Comparison of ENCODE assay signal across 9 cellular contexts in the genomic region with DNA sequence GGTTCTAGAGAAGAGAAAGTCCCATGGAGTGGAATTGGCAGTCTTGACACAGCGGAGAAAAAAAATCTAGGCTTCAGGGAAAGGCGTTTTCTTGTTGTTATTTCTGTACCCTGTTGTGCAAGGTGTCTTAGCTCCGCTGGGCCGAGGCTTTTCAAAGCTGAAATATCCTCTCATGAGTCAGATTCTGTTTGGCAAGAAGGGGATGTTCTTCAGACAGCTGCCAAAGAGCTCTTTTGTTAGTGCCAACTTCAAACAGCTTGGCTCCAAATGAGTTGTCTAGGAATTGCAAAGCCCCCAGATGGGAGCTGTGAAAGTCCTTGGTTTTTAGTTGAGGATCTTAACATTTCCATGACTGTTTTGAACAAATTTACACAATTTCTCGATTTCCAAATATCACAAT. TPM values are rescaled to one million over a fixed set of nuclear protein-coding genes. Genes with fewer than 3 reads are reported as not detected.
DNase-seq lines count a peak whose midpoint lies in the region; ATAC-seq and TF ChIP-seq lines count a peak whose summit lies in the region.
"Had no signal": no experiment of that assay in that cellular context is flagged by ENCODE, and none has a peak within 500 bp of the region (broad histone marks: within the 10 kb centered on the region; RNA-seq: fewer than 3 reads in every experiment).

No MANE protein-coding gene starts in this region.

- H3K4me1 ChIP-seq in Panc1 (ENCODE audit: control insufficient read depth, insufficient read depth, low read length) = peaks cover 21% of the 10 kb centered on the region
- H3K4me1 ChIP-seq in esophagus squamous epithelium = peaks cover 20 to 45% (median 23%) of the 10 kb centered on the region in 3 donors

- no peak for TF ChIP-seq CTCF in Panc1 (IDR thresholded peaks at IDR 0.05)
- no peak for TF ChIP-seq CTCF in esophagus squamous epithelium (IDR thresholded peaks at IDR 0.05)
- no peak for TF ChIP-seq CTCF in nephron (IDR thresholded peaks at IDR 0.05; ENCODE audit: unreplicated experiment in 3 of 3)

- peaks cover 25% of the 10 kb centered on the region for H3K4me1 Mint-ChIP-seq in nephron

- no TSS peak for BruUV-seq in Panc1 (replicated peaks; lab: Mats Ljungman, UMichigan)

- POLR2A ChIA-PET in Panc1 (lab: Charles Lee) = no interaction called here

- no peaks in the 10 kb centered on the region for H3K9me3 Mint-ChIP-seq in nephron

- CTCF ChIA-PET in Panc1 (lab: Charles Lee) = no interaction called here

- no peak overlapping the region for H3K4me3 ChIP-seq in Panc1 (ENCODE audit: low read depth in 2 of 2, low read length in 2 of 2)
- peak overlapping the region in 2 of 4 donors; percentile 27 to 87 for H3K4me3 ChIP-seq in esophagus squamous epithelium

- H3K4me3 Mint-ChIP-seq in nephron = peak overlapping the region; percentile 91 to 97 (median 92)

- intact Hi-C loops in Panc1 (cut with micrococcal nuclease; ENCODE audit: unreplicated experiment) = no loop called here
- intact Hi-C loops in esophagus squamous epithelium (cut with DNase I) = no loop called here

- H3K27ac ChIP-seq in Panc1 (ENCODE audit: low read length) (peak overlapping the region; percentile 60), esophagus squamous epithelium (peak overlapping the region in 3 of 4 donors; percentile 9 to 59 (median 43))
- H3K27ac ChIP-seq: 22Rv1 had no signal

- H3K27me3 ChIP-seq in Panc1 (ENCODE audit: control insufficient read depth, insufficient read depth, low read length) = no peaks in the 10 kb centered on the region
- H3K27me3 ChIP-seq in esophagus squamous epithelium = no peaks in the 10 kb centered on the region

- in situ Hi-C loops in Panc1 (cut with HindIII; ENCODE audit: low pct_unique_long_range_greater_than_20kb, low sequenced_read_pairs) = no loop called here

- WGBS in esophagus squamous epithelium, 2 donors = 5 to 20% methylated on average over 5 of the region's 5 CpGs

- H3K36me3 Mint-ChIP-seq in nephron (ENCODE audit: low read depth) = peaks cover 32% of the 10 kb centered on the region

- ATAC-seq in Panc1 (no peak), GM18907 (IDR thresholded peaks at IDR 0.05; ENCODE audit: unreplicated experiment) (no peak), GM19023 (IDR thresholded peaks at IDR 0.05; ENCODE audit: unreplicated experiment) (no peak), HG02798 (IDR thresholded peaks at IDR 0.05; ENCODE audit: poor library complexity, unreplicated experiment) (no peak)

- no peaks in the 10 kb centered on the region for H3K9me3 ChIP-seq in Panc1 (ENCODE audit: control insufficient read depth, insufficient read depth, low read depth, low read length)
- no peaks in the 10 kb centered on the region for H3K9me3 ChIP-seq in esophagus squamous epithelium

- no peak for TF ChIP-seq POLR2A in esophagus squamous epithelium (IDR thresholded peaks at IDR 0.05)

- DNase-seq in DMS79 treated with DMSO at 0.1 percent for 48 hours (lab: John Stamatoyannopoulos, UW) = peak; percentile 4
- no peak for DNase-seq in DMS79 (lab: John Stamatoyannopoulos, UW)
- DNase-seq in Panc1 (ENCODE audit: low read depth, low spot score) = no peak
- peak; percentile 3 for DNase-seq in esophagus squamous epithelium (lab: John Stamatoyannopoulos, UW)

- peaks cover 20% of the 10 kb centered on the region for H3K36me3 ChIP-seq in Panc1 (ENCODE audit: control insufficient read depth, insufficient read depth, low read length)
- H3K36me3 ChIP-seq in esophagus squamous epithelium = peaks cover 0 to 37% (median 6%) of the 10 kb centered on the region in 3 donors

- H3K27ac Mint-ChIP-seq in nephron = peak overlapping the region; percentile 36 to 78 (median 63)

- no peaks in the 10 kb centered on the region for H3K27me3 Mint-ChIP-seq in nephron (ENCODE audit: low read depth)

RNA-seq across cellular contexts. Expression of a gene that starts 2.3 kb away (rescaled TPM):
- 42.7 TPM for total RNA-seq in Panc1 (2021; ENCODE audit: unreplicated experiment)
- polyA plus RNA-seq in Panc1 (2012; ENCODE audit: insufficient read length) = 19.9 TPM
- total RNA-seq in esophagus squamous epithelium = 10 to 100 TPM; 12.1 to 39.9 (median 23.0) TPM

RNA-seq across cellular contexts. Expression of a gene that starts 45.6 kb away (rescaled TPM):
- total RNA-seq in Panc1 (2021; ENCODE audit: unreplicated experiment) (0.57 TPM), esophagus squamous epithelium (under 1 TPM in 1 of 4 donors, not detected in 3; 0.19 TPM)
- 0.40 TPM for polyA plus RNA-seq in Panc1 (2012; ENCODE audit: insufficient read length)

RNA-seq across cellular contexts. Expression of a gene that starts 57.8 kb away (rescaled TPM):
- total RNA-seq in Panc1 (2021; ENCODE audit: unreplicated experiment) (28.3 TPM), esophagus squamous epithelium (1 to 10 TPM; 2.6 to 7.2 (median 5.9) TPM)
- 9.7 TPM for polyA plus RNA-seq in Panc1 (2012; ENCODE audit: insufficient read length)

RNA-seq across cellular contexts. Expression of a gene that starts 57.9 kb away (rescaled TPM):
- 27.9 TPM for total RNA-seq in Panc1 (2021; ENCODE audit: unreplicated experiment)
- 27.6 TPM for polyA plus RNA-seq in Panc1 (2012; ENCODE audit: insufficient read length)
- 10 to 100 TPM in 3 of 4 donors, 1 to 10 TPM in 1; 8.2 to 19.8 (median 13.8) TPM for total RNA-seq in esophagus squamous epithelium

Comparison
In these comparisons a context has a peak if more than half of its experiments do, and no peak if none do; other contexts are left out.
1. DNase-seq: peak in DMS79 treated with DMSO at 0.1 percent for 48 hours (single experiment) and esophagus squamous epithelium (single experiment); none in DMS79 (single experiment) and Panc1 (single experiment).